ENCODE assay signal across 8 cellular contexts in genomic region chr6:26595669-26596269, GRCh38. TPM values are rescaled to one million over a fixed set of nuclear protein-coding genes. Genes with fewer than 3 reads are reported as not detected.
A peak's percentile ranks its signal among the peaks of the same experiment; 100 is the strongest.
DNase-seq lines count a peak whose midpoint lies in the region; ATAC-seq and TF ChIP-seq lines count a peak whose summit lies in the region.

No MANE protein-coding gene starts in this region.

- H3K4me1 ChIP-seq in fibroblast of lung (ENCODE audit: control insufficient read depth, extremely low read depth, insufficient read depth, low read length), result peaks cover 2% of the 10 kb centered on the region

- H3K4me1 Mint-ChIP-seq in naive B cell, result peaks cover 8 to 22% (median 12%) of the 10 kb centered on the region in 3 donors

- TF ChIP-seq CTCF in fibroblast of lung (conservative IDR thresholded peaks at IDR 0.05 in 1 of 2, IDR thresholded peaks at IDR 0.05 in 1 of 2; ENCODE audit: low read depth in 1 of 2, low read length in 2 of 2), result peak; percentile 84 to 96

- DNase-seq in DMS114 treated with DMSO at 0.1 percent for 48 hours (lab: John Stamatoyannopoulos, UW; ENCODE audit: unreplicated experiment) (peak; percentile 87), fibroblast of lung (ENCODE audit: low read depth in 2 of 2) (peak; percentile 78 to 88), naive B cell (peak; percentile 79)
- peak; percentile 94 for DNase-seq in activated T-cell treated with anti-CD3 and anti-CD28 coated beads, Interleukin-2, amount 50 U/mL, for 48 hours
- peak; percentile 72 to 75 for DNase-seq in stimulated activated CD8-positive, alpha-beta memory T cell treated with anti-CD3 and anti-CD28 coated beads, Interleukin-7, amount 100 ng/mL, for 48 hours (ENCODE audit: extremely low read depth in 1 of 2, low read depth in 1 of 2)

- H3K9ac ChIP-seq in fibroblast of lung (ENCODE audit: insufficient read depth, low read length), result peak overlapping the region; percentile 43

- peak overlapping the region; percentile 60 to 98 (median 86) for H3K4me3 ChIP-seq in fibroblast of lung (replicated peaks in 1 of 4; ENCODE audit: control extremely low read depth in 1 of 4, insufficient read depth in 1 of 4, low read depth in 3 of 4, low read length in 4 of 4)

- H3K27ac Mint-ChIP-seq in naive B cell, result no peak overlapping the region

- H3K27ac ChIP-seq in KOPT-K1 (ENCODE audit: low read depth, low read length, poor library complexity, severe bottlenecking) (peak overlapping the region; percentile 79), fibroblast of lung (ENCODE audit: insufficient read depth, low read length) (peak overlapping the region; percentile 49)

- peak; percentile 50 for ATAC-seq in GM21576 (IDR thresholded peaks at IDR 0.05; ENCODE audit: unreplicated experiment)
- peak; percentile 48 to 53 for ATAC-seq in naive B cell (ENCODE audit: low read depth in 2 of 2)

- H3K36me3 Mint-ChIP-seq in naive B cell, result peaks cover 0 to 3% of the 10 kb centered on the region in 2 donors

- no peaks in the 10 kb centered on the region for H3K27me3 ChIP-seq in fibroblast of lung (ENCODE audit: control insufficient read depth, insufficient read depth, low read length)

- H3K9me3 Mint-ChIP-seq in naive B cell, result no peaks in the 10 kb centered on the region

- peaks cover 14% of the 10 kb centered on the region for H3K79me2 ChIP-seq in fibroblast of lung (ENCODE audit: control insufficient read depth, insufficient read depth, low read length)

- H3K4me2 ChIP-seq in fibroblast of lung (ENCODE audit: extremely low read depth, insufficient read depth, low read length), result peak overlapping the region; percentile 97

- H3K36me3 ChIP-seq in KOPT-K1 (ENCODE audit: insufficient read depth, low read length) (peaks cover 31% of the 10 kb centered on the region), fibroblast of lung (ENCODE audit: control insufficient read depth, insufficient read depth, low read length) (peaks cover 2% of the 10 kb centered on the region)

- peak overlapping the region; percentile 76 for H2AFZ ChIP-seq in fibroblast of lung (ENCODE audit: low read length)

- H3K27me3 Mint-ChIP-seq in naive B cell, result peaks cover 16 to 35% (median 24%) of the 10 kb centered on the region in 3 donors

- H4K20me1 ChIP-seq in fibroblast of lung (ENCODE audit: control insufficient read depth, extremely low read depth, insufficient read depth, low read length), result no peaks in the 10 kb centered on the region

- H3K4me3 Mint-ChIP-seq in naive B cell, result no peak overlapping the region

- no peaks in the 10 kb centered on the region for H3K9me3 ChIP-seq in KOPT-K1 (ENCODE audit: insufficient read depth, low read length, poor library complexity, severe bottlenecking)
- no peaks in the 10 kb centered on the region for H3K9me3 ChIP-seq in fibroblast of lung (ENCODE audit: control insufficient read depth, insufficient read depth, low read depth, low read length)

TF ChIP-seq in PFSK-1, 5 proteins besides CTCF, POLR2A, EP300 and RAD21:
- no peak for TF ChIP-seq POLR2AphosphoS5 (IDR thresholded peaks at IDR 0.05; ENCODE audit: low read depth, low read length)
- peak; percentile 24 to 28; a peak in 1 of 4 replicates for TF ChIP-seq REST (IDR thresholded peaks at IDR 0.05; ENCODE audit: insufficient read depth in 1 of 2, low read depth in 2 of 2, low read length in 2 of 2)
- TF ChIP-seq FOXP2 (optimal IDR thresholded peaks at IDR 0.05; ENCODE audit: borderline replicate concordance, extremely low read depth, extremely low read length, insufficient read depth), result peak; percentile 71
- no peak for TF ChIP-seq SIN3A (IDR thresholded peaks at IDR 0.05; ENCODE audit: borderline replicate concordance, insufficient read depth, low read length)
- no peak for TF ChIP-seq TAF1 (IDR thresholded peaks at IDR 0.05; ENCODE audit: borderline replicate concordance, insufficient read depth, low read length)
TF ChIP-seq in PFSK-1: peak in this region for 2.

RNA-seq across cellular contexts. Expression of gene ABT1, which starts 1.0 kb away (rescaled TPM):
- 25.2 TPM for polyA plus RNA-seq in PFSK-1 (2012; ENCODE audit: insufficient read length, low read depth)
- 13.1 and 13.4 TPM in 2 replicates for total RNA-seq in fibroblast of lung
- polyA plus RNA-seq in fibroblast of lung, result 8.3 and 9.9 TPM in 2 replicates
- 7.7 and 12.6 TPM in 2 replicates for polyA plus RNA-seq in fibroblast of lung (2012)
- polyA minus RNA-seq in fibroblast of lung (ENCODE audit: low replicate concordance), result 9.5 and 10.8 TPM in 2 replicates
- 10 to 100 TPM; 42.7 to 74.2 (median 49.0) TPM for polyA plus RNA-seq in naive B cell (ENCODE audit: low read depth in 6 of 6)

RNA-seq across cellular contexts. Expression of gene HMGN4, which starts 57.6 kb away (rescaled TPM):
- 50.1 TPM for polyA plus RNA-seq in PFSK-1 (2012; ENCODE audit: insufficient read length, low read depth)
- 90.4 and 111 TPM in 2 replicates for total RNA-seq in fibroblast of lung
- 58.7 and 74.9 TPM in 2 replicates for polyA plus RNA-seq in fibroblast of lung
- polyA plus RNA-seq in fibroblast of lung (2012), result 50.1 and 58.4 TPM in 2 replicates
- 6.0 and 7.6 TPM in 2 replicates for polyA minus RNA-seq in fibroblast of lung (ENCODE audit: low replicate concordance)
- polyA plus RNA-seq in naive B cell (ENCODE audit: low read depth in 6 of 6), result 100 to 1,000 TPM; 127 to 198 (median 172) TPM

Comparison
In these comparisons a context has a peak if more than half of its experiments do, and no peak if none do; other contexts are left out.
1. Peak in every context shown above with its lines: DNase-seq, ATAC-seq, H3K4me3 ChIP-seq and H3K27ac ChIP-seq.